8 cellular contexts compared by ENCODE assay signal in the genomic region with DNA sequence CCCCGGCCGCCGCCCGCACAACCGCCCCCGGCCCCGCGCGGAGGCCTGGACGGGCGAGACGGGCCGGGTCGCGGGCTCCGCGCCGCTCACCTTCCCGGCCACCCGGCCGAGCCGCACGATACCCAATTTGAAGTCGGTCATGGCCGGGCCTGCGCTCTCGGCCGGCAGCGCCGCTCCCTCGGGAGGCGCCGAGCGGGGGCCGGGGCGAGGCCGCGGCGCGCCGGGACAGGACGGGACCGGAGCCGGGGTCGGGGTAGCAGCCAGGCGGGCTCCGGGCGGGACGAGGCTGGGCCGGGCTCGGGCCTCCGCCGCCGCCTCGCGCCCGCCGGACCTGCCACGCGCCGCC. TPM values are rescaled to one million over a fixed set of nuclear protein-coding genes. Genes with fewer than 3 reads are reported as not detected.
DNase-seq lines count a peak whose midpoint lies in the region; ATAC-seq and TF ChIP-seq lines count a peak whose summit lies in the region.

No MANE protein-coding gene starts in this region.

- no peak for DNase-seq in Calu3
- no peak for DNase-seq in breast epithelium (ENCODE audit: low spot score in 2 of 2)
- no peak for DNase-seq in natural killer cell treated with Interleukin-12 subunit alpha and Interleukin-12 subunit beta and Interleukin-15 and Interleukin-18, amount 100 ng/mL, for 72 hours (ENCODE audit: low spot score)
- no peak for DNase-seq in erythroblast (lab: John Stamatoyannopoulos, UW)
- no peak for DNase-seq in C1 segment of cervical spinal cord (lab: John Stamatoyannopoulos, UW)
- DNase-seq in SK-N-DZ (ENCODE audit: low spot score) = no peak
- no peak for DNase-seq in NCI-H1048 (lab: John Stamatoyannopoulos, UW)

- H3K9me3 Mint-ChIP-seq in Calu3 (ENCODE audit: low read depth, unreplicated experiment) = no peaks in the 10 kb centered on the region
- no peaks in the 10 kb centered on the region for H3K9me3 Mint-ChIP-seq in natural killer cell treated with Interleukin-12 subunit alpha and Interleukin-12 subunit beta and Interleukin-15 and Interleukin-18, amount 100 ng/mL, for 72 hours

- H3K4me3 Mint-ChIP-seq in Calu3 (ENCODE audit: low read depth, unreplicated experiment) = peak overlapping the region; percentile 74
- H3K4me3 Mint-ChIP-seq in natural killer cell treated with Interleukin-12 subunit alpha and Interleukin-12 subunit beta and Interleukin-15 and Interleukin-18, amount 100 ng/mL, for 72 hours = peak overlapping the region; percentile 94

- intact Hi-C loops in Calu3 (cut with micrococcal nuclease; ENCODE audit: unreplicated experiment) = no loop called here
- intact Hi-C loops in breast epithelium (cut with DNase I; ENCODE audit: low total_unique reads) = no loop called here

- TF ChIP-seq POLR2A in breast epithelium (IDR thresholded peaks at IDR 0.05) (no peak), erythroblast (IDR thresholded peaks at IDR 0.05; ENCODE audit: low read length) (no peak)

- no peak for TF ChIP-seq CTCF in Calu3 (IDR thresholded peaks at IDR 0.05; ENCODE audit: unreplicated experiment)
- TF ChIP-seq CTCF in breast epithelium (IDR thresholded peaks at IDR 0.05) = no peak

- no TSS peak for BruUV-seq in Calu3 (replicated peaks; lab: Mats Ljungman, UMichigan)

- peak overlapping the region; percentile 62 to 94 (median 74) for H3K4me3 ChIP-seq in breast epithelium

- no peaks in the 10 kb centered on the region for H3K36me3 ChIP-seq in breast epithelium

- H3K36me3 Mint-ChIP-seq in Calu3 (ENCODE audit: insufficient read depth, unreplicated experiment) = peaks cover 38% of the 10 kb centered on the region
- peaks cover 5% of the 10 kb centered on the region for H3K36me3 Mint-ChIP-seq in natural killer cell treated with Interleukin-12 subunit alpha and Interleukin-12 subunit beta and Interleukin-15 and Interleukin-18, amount 100 ng/mL, for 72 hours

- no peaks in the 10 kb centered on the region for H3K27me3 ChIP-seq in breast epithelium

- H3K4me1 ChIP-seq in breast epithelium = peaks cover 6 to 8% of the 10 kb centered on the region in 2 donors

- H3K27ac ChIP-seq in breast epithelium = peak overlapping the region in 1 of 2 donors; percentile 80

- CTCF ChIA-PET in Calu3 (lab: Charles Lee) = no interaction called here

- H3K27ac Mint-ChIP-seq in Calu3 (ENCODE audit: unreplicated experiment) = no peak overlapping the region
- no peak overlapping the region for H3K27ac Mint-ChIP-seq in natural killer cell treated with Interleukin-12 subunit alpha and Interleukin-12 subunit beta and Interleukin-15 and Interleukin-18, amount 100 ng/mL, for 72 hours

- H3K4me1 Mint-ChIP-seq in Calu3 (ENCODE audit: low read depth, unreplicated experiment) = peaks cover 7% of the 10 kb centered on the region
- peaks cover 0 to 14% of the 10 kb centered on the region in 2 donors for H3K4me1 Mint-ChIP-seq in natural killer cell treated with Interleukin-12 subunit alpha and Interleukin-12 subunit beta and Interleukin-15 and Interleukin-18, amount 100 ng/mL, for 72 hours (ENCODE audit: low read depth in 2 of 2)

- H3K9me3 ChIP-seq in breast epithelium = no peaks in the 10 kb centered on the region

- peak; percentile 7 for ATAC-seq in HG03039 (IDR thresholded peaks at IDR 0.05; ENCODE audit: unreplicated experiment)
- no peak for ATAC-seq in natural killer cell treated with Interleukin-12 subunit alpha and Interleukin-12 subunit beta and Interleukin-15 and Interleukin-18, amount 100 ng/mL, for 72 hours

- no peaks in the 10 kb centered on the region for H3K27me3 Mint-ChIP-seq in Calu3 (ENCODE audit: unreplicated experiment)
- no peaks in the 10 kb centered on the region for H3K27me3 Mint-ChIP-seq in natural killer cell treated with Interleukin-12 subunit alpha and Interleukin-12 subunit beta and Interleukin-15 and Interleukin-18, amount 100 ng/mL, for 72 hours

RNA-seq across cellular contexts. Expression of a gene that starts 0.2 kb away (rescaled TPM):
- total RNA-seq in Calu3 (2022) (30.0 and 31.7 TPM in 2 replicates), breast epithelium (10 to 100 TPM in 2 of 3 donors, 1 to 10 TPM in 1; 9.4 to 17.7 (median 16.5) TPM)
- 10 to 100 TPM; 31.5 to 96.1 TPM for total RNA-seq in natural killer cell treated with Interleukin-12 subunit alpha and Interleukin-12 subunit beta and Interleukin-15 and Interleukin-18, amount 100 ng/mL, for 72 hours
- polyA plus RNA-seq in SK-N-DZ (2014; cell fraction: cytosol; rRNA removed) = 88.9 and 95.8 TPM in 2 replicates
- polyA plus RNA-seq in SK-N-DZ (2014; cell fraction: nucleus; rRNA removed) = 178 and 188 TPM in 2 replicates

RNA-seq across cellular contexts. Expression of a gene that starts 11.4 kb away (rescaled TPM):
- total RNA-seq in Calu3 (2022) (29.7 and 30.2 TPM in 2 replicates), breast epithelium (10 to 100 TPM; 23.4 to 47.5 (median 45.1) TPM)
- total RNA-seq in natural killer cell treated with Interleukin-12 subunit alpha and Interleukin-12 subunit beta and Interleukin-15 and Interleukin-18, amount 100 ng/mL, for 72 hours = 10 to 100 TPM; 32.5 to 78.0 TPM
- 86.2 and 109 TPM in 2 replicates for polyA plus RNA-seq in SK-N-DZ (2014; cell fraction: cytosol; rRNA removed)
- 392 and 393 TPM in 2 replicates for polyA plus RNA-seq in SK-N-DZ (2014; cell fraction: nucleus; rRNA removed)

RNA-seq across cellular contexts. Expression of a gene that starts 15.4 kb away (rescaled TPM):
- total RNA-seq in Calu3 (2022) (86.4 and 93.7 TPM in 2 replicates), breast epithelium (100 to 1,000 TPM in 1 of 3 donors, 10 to 100 TPM in 2; 23.8 to 122 (median 57.0) TPM)
- total RNA-seq in natural killer cell treated with Interleukin-12 subunit alpha and Interleukin-12 subunit beta and Interleukin-15 and Interleukin-18, amount 100 ng/mL, for 72 hours = 10 to 100 TPM; 56.6 to 64.7 TPM
- polyA plus RNA-seq in SK-N-DZ (2014; cell fraction: cytosol; rRNA removed) = 15.9 and 21.1 TPM in 2 replicates
- polyA plus RNA-seq in SK-N-DZ (2014; cell fraction: nucleus; rRNA removed) = 72.2 and 94.4 TPM in 2 replicates

RNA-seq across cellular contexts. Expression of a gene that starts 28.7 kb away (rescaled TPM):
- total RNA-seq in Calu3 (2022) (56.0 and 61.7 TPM in 2 replicates), breast epithelium (100 to 1,000 TPM in 1 of 3 donors, 10 to 100 TPM in 2; 63.7 to 113 (median 91.2) TPM)
- 100 to 1,000 TPM in 1 of 2 donors, 10 to 100 TPM in 1; 93.1 to 184 TPM for total RNA-seq in natural killer cell treated with Interleukin-12 subunit alpha and Interleukin-12 subunit beta and Interleukin-15 and Interleukin-18, amount 100 ng/mL, for 72 hours
- polyA plus RNA-seq in SK-N-DZ (2014; cell fraction: cytosol; rRNA removed) = 44.2 and 44.6 TPM in 2 replicates
- 119 and 149 TPM in 2 replicates for polyA plus RNA-seq in SK-N-DZ (2014; cell fraction: nucleus; rRNA removed)

RNA-seq across cellular contexts. Expression of a gene that starts 38.4 kb away (rescaled TPM):
- total RNA-seq in Calu3 (2022) (27.6 and 31.1 TPM in 2 replicates), breast epithelium (10 to 100 TPM; 45.4 to 71.8 (median 65.4) TPM)
- total RNA-seq in natural killer cell treated with Interleukin-12 subunit alpha and Interleukin-12 subunit beta and Interleukin-15 and Interleukin-18, amount 100 ng/mL, for 72 hours = 10 to 100 TPM; 35.9 to 48.6 TPM
- 28.9 and 35.2 TPM in 2 replicates for polyA plus RNA-seq in SK-N-DZ (2014; cell fraction: cytosol; rRNA removed)
- polyA plus RNA-seq in SK-N-DZ (2014; cell fraction: nucleus; rRNA removed) = 25.8 and 41.2 TPM in 2 replicates
